10 cellular contexts compared by ENCODE assay signal in genomic region chr9:131273146-131273545, GRCh38. TPM values are rescaled to one million over a fixed set of nuclear protein-coding genes. Genes with fewer than 3 reads are reported as not detected.
DNase-seq lines count a peak whose midpoint lies in the region; ATAC-seq and TF ChIP-seq lines count a peak whose summit lies in the region.
"Had no signal": no experiment of that assay in that cellular context is flagged by ENCODE, and none has a peak within 500 bp of the region (broad histone marks: within the 10 kb centered on the region; RNA-seq: fewer than 3 reads in every experiment).

No MANE protein-coding gene starts in this region.

- peaks cover 54% of the 10 kb centered on the region for H3K4me1 Mint-ChIP-seq in activated T-helper 1 cell treated with anti-CD3 and anti-CD28 coated beads, Interleukin-12 subunit alpha, Interleukin-12 subunit beta, Interleukin-2, Interleukin-4 antibody, amounts not matched to agents 30 ng/mL and 10 ng/mL and 1 ng/mL, durations not matched to agents 14 hours and 24 hours and 36 hours (ENCODE audit: low read depth)

- peaks cover 45% of the 10 kb centered on the region for H3K36me3 Mint-ChIP-seq in activated T-helper 1 cell treated with anti-CD3 and anti-CD28 coated beads, Interleukin-12 subunit alpha, Interleukin-12 subunit beta, Interleukin-2, Interleukin-4 antibody, amounts not matched to agents 30 ng/mL and 10 ng/mL and 1 ng/mL, durations not matched to agents 14 hours and 24 hours and 36 hours (ENCODE audit: low read depth)

- H3K9me3 Mint-ChIP-seq in activated T-helper 1 cell treated with anti-CD3 and anti-CD28 coated beads, Interleukin-12 subunit alpha, Interleukin-12 subunit beta, Interleukin-2, Interleukin-4 antibody, amounts not matched to agents 30 ng/mL and 10 ng/mL and 1 ng/mL, durations not matched to agents 14 hours and 24 hours and 36 hours, result no peaks in the 10 kb centered on the region

- no peak for ATAC-seq in Right ventricle myocardium inferior
- ATAC-seq in lower lobe of right lung, result no peak
- no peak for ATAC-seq in sciatic nerve
- no peak for ATAC-seq in GM18505 (IDR thresholded peaks at IDR 0.05; ENCODE audit: unreplicated experiment)

- H3K9me3 ChIP-seq in lower lobe of right lung, result no peaks in the 10 kb centered on the region
- H3K9me3 ChIP-seq in vagina, result no peaks in the 10 kb centered on the region

- peaks cover 49% of the 10 kb centered on the region for H3K4me1 ChIP-seq in lower lobe of right lung
- H3K4me1 ChIP-seq in vagina, result no peaks in the 10 kb centered on the region

- H3K4me3 ChIP-seq in lower lobe of right lung, result peak overlapping the region; percentile 76
- H3K4me3 ChIP-seq in vagina, result peak overlapping the region in 1 of 2 donors; percentile 64

- intact Hi-C loops in Right ventricle myocardium inferior (cut with DNase I), result no loop called here
- intact Hi-C loops in cardiac septum (cut with DNase I), result loop anchor here (10.0 kb wide), 2 partner anchors 62 to 122 kb away; partner anchors contain the start of gene PRRC2B
- intact Hi-C loops in activated T-helper 1 cell treated with anti-CD3 and anti-CD28 coated beads, Interleukin-12 subunit alpha, Interleukin-12 subunit beta, Interleukin-2, Interleukin-4 antibody, amounts not matched to agents 30 ng/mL and 10 ng/mL and 1 ng/mL, durations not matched to agents 14 hours and 24 hours and 36 hours (cut with micrococcal nuclease), result loop anchor here (5.0 kb wide), 3 partner anchors 124 to 1386 kb away; partner anchors contain the start of gene EXOSC2
- intact Hi-C loops in lower lobe of right lung (cut with DNase I), result no loop called here
- intact Hi-C loops in vagina (cut with DNase I), result no loop called here
- intact Hi-C loops in sciatic nerve (cut with DNase I), result no loop called here

- no peaks in the 10 kb centered on the region for H3K27me3 Mint-ChIP-seq in activated T-helper 1 cell treated with anti-CD3 and anti-CD28 coated beads, Interleukin-12 subunit alpha, Interleukin-12 subunit beta, Interleukin-2, Interleukin-4 antibody, amounts not matched to agents 30 ng/mL and 10 ng/mL and 1 ng/mL, durations not matched to agents 14 hours and 24 hours and 36 hours (ENCODE audit: insufficient read depth)

- peaks cover 3% of the 10 kb centered on the region for H3K27me3 ChIP-seq in lower lobe of right lung (ENCODE audit: low read depth)
- H3K27me3 ChIP-seq in vagina, result no peaks in the 10 kb centered on the region

- TF ChIP-seq CTCF in lower lobe of right lung (IDR thresholded peaks at IDR 0.05) (no peak), vagina (IDR thresholded peaks at IDR 0.05) (no peak)

- peak; percentile 81 for DNase-seq in Right ventricle myocardium inferior (ENCODE audit: missing footprints)
- DNase-seq in cardiac septum (ENCODE audit: low spot score), result no peak
- DNase-seq in activated T-helper 1 cell treated with anti-CD3 and anti-CD28 coated beads, Interleukin-12 subunit alpha, Interleukin-12 subunit beta, Interleukin-2, Interleukin-4 antibody, amounts not matched to agents 30 ng/mL and 10 ng/mL and 1 ng/mL, durations not matched to agents 14 hours and 24 hours and 36 hours (ENCODE audit: low spot score), result no peak
- DNase-seq in lower lobe of right lung, result peak; percentile 68
- DNase-seq in vagina (ENCODE audit: extremely low spot score in 2 of 2), result no peak
- no peak for DNase-seq in sciatic nerve (ENCODE audit: low spot score)
- no peak for DNase-seq in 8988T
- DNase-seq: NCI-H1105 had no signal

- peak overlapping the region; percentile 89 for H3K27ac ChIP-seq in lower lobe of right lung
- peak overlapping the region; percentile 58 for H3K27ac ChIP-seq in vagina

- TF ChIP-seq POLR2A in vagina (IDR thresholded peaks at IDR 0.05), result no peak
- TF ChIP-seq POLR2A in GM18505 (IDR thresholded peaks at IDR 0.05; ENCODE audit: borderline replicate concordance, extremely low read depth, insufficient read depth, insufficient read length), result no peak

- peak overlapping the region; percentile 100 for H3K4me3 Mint-ChIP-seq in activated T-helper 1 cell treated with anti-CD3 and anti-CD28 coated beads, Interleukin-12 subunit alpha, Interleukin-12 subunit beta, Interleukin-2, Interleukin-4 antibody, amounts not matched to agents 30 ng/mL and 10 ng/mL and 1 ng/mL, durations not matched to agents 14 hours and 24 hours and 36 hours

- H3K36me3 ChIP-seq in lower lobe of right lung (no peaks in the 10 kb centered on the region), vagina (no peaks in the 10 kb centered on the region)

- H3K27ac Mint-ChIP-seq in activated T-helper 1 cell treated with anti-CD3 and anti-CD28 coated beads, Interleukin-12 subunit alpha, Interleukin-12 subunit beta, Interleukin-2, Interleukin-4 antibody, amounts not matched to agents 30 ng/mL and 10 ng/mL and 1 ng/mL, durations not matched to agents 14 hours and 24 hours and 36 hours, result peak overlapping the region; percentile 99
- H3K27ac Mint-ChIP-seq: progenitor cell of endocrine pancreas had no signal

RNA-seq across cellular contexts. Expression of gene FAM78A, which starts 3.2 kb away (rescaled TPM):
- 62.9 TPM for total RNA-seq in Right ventricle myocardium inferior
- total RNA-seq in cardiac septum, result 27.2 TPM
- total RNA-seq in activated T-helper 1 cell treated with anti-CD3 and anti-CD28 coated beads, Interleukin-12 subunit alpha, Interleukin-12 subunit beta, Interleukin-2, Interleukin-4 antibody, amounts not matched to agents 30 ng/mL and 10 ng/mL and 1 ng/mL, durations not matched to agents 14 hours and 24 hours and 36 hours, result 52.8 and 54.3 TPM in 2 replicates
- total RNA-seq in lower lobe of right lung, result 18.3 TPM
- 2.5 TPM for total RNA-seq in vagina
- total RNA-seq in sciatic nerve, result 4.2 TPM

RNA-seq across cellular contexts. Expression of gene PLPP7, which starts 16.4 kb away (rescaled TPM):
- total RNA-seq in Right ventricle myocardium inferior (107 TPM), cardiac septum (78.7 TPM), lower lobe of right lung (1.7 TPM), vagina (11.8 TPM), sciatic nerve (8.6 TPM)
- 0.10 TPM in 1 of 2 replicates, not detected in the other for total RNA-seq in activated T-helper 1 cell treated with anti-CD3 and anti-CD28 coated beads, Interleukin-12 subunit alpha, Interleukin-12 subunit beta, Interleukin-2, Interleukin-4 antibody, amounts not matched to agents 30 ng/mL and 10 ng/mL and 1 ng/mL, durations not matched to agents 14 hours and 24 hours and 36 hours

Comparison
In these comparisons a context has a peak if more than half of its experiments do, and no peak if none do; other contexts are left out.
1. DNase-seq: peak in Right ventricle myocardium inferior (single experiment) and lower lobe of right lung (single experiment); none in cardiac septum (single experiment), activated T-helper 1 cell treated with anti-CD3 and anti-CD28 coated beads, Interleukin-12 subunit alpha, Interleukin-12 subunit beta, Interleukin-2, Interleukin-4 antibody, amounts not matched to agents 30 ng/mL and 10 ng/mL and 1 ng/mL, durations not matched to agents 14 hours and 24 hours and 36 hours (single experiment), vagina (0 of 2), sciatic nerve (single experiment) and 8988T (single experiment).
2. intact Hi-C loops: an anchor here in cardiac septum (10.0 kb wide) and activated T-helper 1 cell treated with anti-CD3 and anti-CD28 coated beads, Interleukin-12 subunit alpha, Interleukin-12 subunit beta, Interleukin-2, Interleukin-4 antibody, amounts not matched to agents 30 ng/mL and 10 ng/mL and 1 ng/mL, durations not matched to agents 14 hours and 24 hours and 36 hours (5.0 kb wide); none called in Right ventricle myocardium inferior, lower lobe of right lung, vagina and sciatic nerve.